ENCODE assay signal across 22 cellular contexts in genomic region chr7:157633465-157634185, GRCh38.
A peak's percentile ranks its signal among the peaks of the same experiment; 100 is the strongest.
DNase-seq lines count a peak whose midpoint lies in the region; ATAC-seq and TF ChIP-seq lines count a peak whose summit lies in the region.
"Had no signal": no experiment of that assay in that cellular context is flagged by ENCODE, and none has a peak within 500 bp of the region (broad histone marks: within the 10 kb centered on the region; RNA-seq: fewer than 3 reads in every experiment).

No MANE protein-coding gene starts in this region.

- no peaks in the 10 kb centered on the region for H3K9me3 Mint-ChIP-seq in activated T-cell treated with anti-CD3 and anti-CD28 coated beads, Interleukin-2, amount 50 U/mL, for 4 hours

- H3K36me3 Mint-ChIP-seq in activated T-cell treated with anti-CD3 and anti-CD28 coated beads, Interleukin-2, amount 50 U/mL, for 4 hours (ENCODE audit: insufficient read depth): no peaks in the 10 kb centered on the region

- peaks cover 42% of the 10 kb centered on the region for H3K27me3 Mint-ChIP-seq in activated T-cell treated with anti-CD3 and anti-CD28 coated beads, Interleukin-2, amount 50 U/mL, for 4 hours (ENCODE audit: low read depth)

- TF ChIP-seq CTCF in WERI-Rb-1 (IDR thresholded peaks at IDR 0.05; ENCODE audit: low read depth, low read length): no peak
- no peak for TF ChIP-seq CTCF in dorsolateral prefrontal cortex (IDR thresholded peaks at IDR 0.05 in 54 of 56, conservative IDR thresholded peaks at IDR 0.05 in 2 of 56; ENCODE audit: low read depth in 1 of 56, partially characterized antibody in 56 of 56)

- H3K27ac ChIP-seq in WERI-Rb-1: peak overlapping the region; percentile 9; the same call in 1 of the 2 replicates
- no peak overlapping the region for H3K27ac ChIP-seq in dorsolateral prefrontal cortex

- H3K4me3 ChIP-seq in H7 (ENCODE audit: insufficient read depth, low read depth, low read length): no peak overlapping the region
- H3K4me3 ChIP-seq in WERI-Rb-1 (ENCODE audit: low read depth, low read length): no peak overlapping the region
- no peak overlapping the region for H3K4me3 ChIP-seq in dorsolateral prefrontal cortex
- H3K4me3 ChIP-seq: K562 had no signal

- ATAC-seq in sciatic nerve: no peak
- ATAC-seq in activated T-cell treated with anti-CD3 and anti-CD28 coated beads, Interleukin-2, amount 50 U/mL, for 4 hours: no peak
- ATAC-seq: K562, Panc1 had no signal

- peaks cover 6% of the 10 kb centered on the region for H3K4me1 Mint-ChIP-seq in activated T-cell treated with anti-CD3 and anti-CD28 coated beads, Interleukin-2, amount 50 U/mL, for 4 hours (ENCODE audit: low read depth)

- H3K9me3 ChIP-seq in WERI-Rb-1 (ENCODE audit: severe bottlenecking): no peaks in the 10 kb centered on the region
- H3K9me3 ChIP-seq: BE2C had no signal

- intact Hi-C loops in sciatic nerve (cut with DNase I) (no loop called here), dorsolateral prefrontal cortex (cut with DNase I) (no loop called here)

- DNase-seq in H7 (peak; percentile 75), WERI-Rb-1 (peak; percentile 35), mesenteric fat pad (ENCODE audit: low spot score) (peak; percentile 71), sciatic nerve (ENCODE audit: low spot score) (peak; percentile 35), pons (ENCODE audit: low spot score) (no peak), dorsolateral prefrontal cortex (no peak), retina (no peak)
- no peak for DNase-seq in activated T-cell treated with anti-CD3 and anti-CD28 coated beads, Interleukin-2, amount 50 U/mL, for 4 hours
- DNase-seq: BE2C, Calu3, DND-41, Kasumi-1, NCI-H1092 treated with DMSO at 0.1 percent for 48 hours, NCI-H1436, NCI-H187, NCI-H2081 treated with DMSO at 0.1 percent for 48 hours, NCI-H2171, NCI-H226, NCI-H510A, NCI-H69 had no signal

- H3K27me3 ChIP-seq in H7 (ENCODE audit: control insufficient read depth, insufficient read depth, low read length): no peaks in the 10 kb centered on the region
- H3K27me3 ChIP-seq in WERI-Rb-1 (ENCODE audit: insufficient read depth, low read depth, severe bottlenecking): no peaks in the 10 kb centered on the region
- H3K27me3 ChIP-seq in dorsolateral prefrontal cortex: peaks cover 0 to 20% (median 0%) of the 10 kb centered on the region in 45 donors

- H3K36me3 ChIP-seq in H7 (replicated peaks; ENCODE audit: control insufficient read depth, insufficient read depth, low read length) (no peaks in the 10 kb centered on the region), WERI-Rb-1 (no peaks in the 10 kb centered on the region)
- H3K36me3 ChIP-seq: BE2C had no signal

- no peak overlapping the region for H3K4me3 Mint-ChIP-seq in activated T-cell treated with anti-CD3 and anti-CD28 coated beads, Interleukin-2, amount 50 U/mL, for 4 hours

Comparison
In these comparisons a context has a peak if more than half of its experiments do, and no peak if none do; other contexts are left out.
1. DNase-seq: peak in H7 (single experiment), WERI-Rb-1 (single experiment), mesenteric fat pad (single experiment) and sciatic nerve (single experiment); none in pons (single experiment), dorsolateral prefrontal cortex (0 of 10), retina (single experiment) and activated T-cell treated with anti-CD3 and anti-CD28 coated beads, Interleukin-2, amount 50 U/mL, for 4 hours (single experiment).